In genomic region chr6:144062757-144063156, GRCh38 we compare ENCODE assay signal across 9 cellular contexts. TPM values are rescaled to one million over a fixed set of nuclear protein-coding genes. Genes with fewer than 3 reads are reported as not detected.
A peak's percentile ranks its signal among the peaks of the same experiment; 100 is the strongest.
DNase-seq lines count a peak whose midpoint lies in the region; ATAC-seq and TF ChIP-seq lines count a peak whose summit lies in the region.
"Had no signal": no experiment of that assay in that cellular context is flagged by ENCODE, and none has a peak within 500 bp of the region (broad histone marks: within the 10 kb centered on the region; RNA-seq: fewer than 3 reads in every experiment).

No MANE protein-coding gene starts in this region.

- H3K4me2 ChIP-seq in IMR-90 (ENCODE audit: low read depth, low read length), result no peak overlapping the region

- peaks cover 8% of the 10 kb centered on the region for H3K36me3 Mint-ChIP-seq in CD8-positive, alpha-beta T cell
- H3K36me3 Mint-ChIP-seq in activated T-helper 17 cell treated with anti-CD3 and anti-CD28 coated beads, Interleukin-2, amount 50 U/mL, for 72 hours (ENCODE audit: low read depth), result peaks cover 19% of the 10 kb centered on the region
- no peaks in the 10 kb centered on the region for H3K36me3 Mint-ChIP-seq in naive thymus-derived CD8-positive, alpha-beta T cell

- peaks cover 30% of the 10 kb centered on the region for H3K4me1 Mint-ChIP-seq in CD8-positive, alpha-beta T cell (ENCODE audit: low read depth)
- peaks cover 26% of the 10 kb centered on the region for H3K4me1 Mint-ChIP-seq in activated T-helper 17 cell treated with anti-CD3 and anti-CD28 coated beads, Interleukin-2, amount 50 U/mL, for 72 hours
- H3K4me1 Mint-ChIP-seq in naive thymus-derived CD8-positive, alpha-beta T cell, result peaks cover 17 to 34% (median 25%) of the 10 kb centered on the region in 4 donors

- dilution Hi-C loops in IMR-90 (cut with HindIII; ENCODE audit: low sequenced_read_pairs, unreplicated experiment), result no loop called here

- H3K9me3 Mint-ChIP-seq in CD8-positive, alpha-beta T cell, result no peaks in the 10 kb centered on the region
- no peaks in the 10 kb centered on the region for H3K9me3 Mint-ChIP-seq in activated T-helper 17 cell treated with anti-CD3 and anti-CD28 coated beads, Interleukin-2, amount 50 U/mL, for 72 hours
- no peaks in the 10 kb centered on the region for H3K9me3 Mint-ChIP-seq in naive thymus-derived CD8-positive, alpha-beta T cell

- H3K14ac ChIP-seq in IMR-90 (replicated peaks; ENCODE audit: low read depth, low read length), result no peak overlapping the region

- TF ChIP-seq CTCF in CD8-positive, alpha-beta T cell (IDR thresholded peaks at IDR 0.05), result no peak
- TF ChIP-seq CTCF in IMR-90 (conservative IDR thresholded peaks at IDR 0.05; ENCODE audit: low read depth, low read length) (no peak), heart right ventricle (IDR thresholded peaks at IDR 0.05) (no peak)

- H3K79me1 ChIP-seq in IMR-90 (ENCODE audit: low read depth in 1 of 2, low read length in 2 of 2), result no peaks in the 10 kb centered on the region

- no peaks in the 10 kb centered on the region for H4K20me1 ChIP-seq in IMR-90 (ENCODE audit: insufficient read depth, low read length)

- no peak overlapping the region for H4K5ac ChIP-seq in IMR-90 (ENCODE audit: low read depth, low read length)

- no peak overlapping the region for H2BK120ac ChIP-seq in IMR-90 (ENCODE audit: low read depth, low read length)

- H4K91ac ChIP-seq in IMR-90 (ENCODE audit: insufficient read depth, low read depth, low read length), result no peak overlapping the region

- H3K27me3 Mint-ChIP-seq in CD8-positive, alpha-beta T cell (ENCODE audit: low read depth), result no peaks in the 10 kb centered on the region
- no peaks in the 10 kb centered on the region for H3K27me3 Mint-ChIP-seq in activated T-helper 17 cell treated with anti-CD3 and anti-CD28 coated beads, Interleukin-2, amount 50 U/mL, for 72 hours
- H3K27me3 Mint-ChIP-seq in naive thymus-derived CD8-positive, alpha-beta T cell, result no peaks in the 10 kb centered on the region

- ATAC-seq in CD8-positive, alpha-beta T cell, result no peak
- ATAC-seq in IMR-90 (ENCODE audit: low read depth), result no peak
- no peak for ATAC-seq in activated T-helper 17 cell treated with anti-CD3 and anti-CD28 coated beads, Interleukin-2, amount 50 U/mL, for 72 hours (replicated peaks)
- ATAC-seq in naive thymus-derived CD8-positive, alpha-beta T cell, result no peak
- ATAC-seq in heart right ventricle, result no peak
- no peak for ATAC-seq in GM18868 (IDR thresholded peaks at IDR 0.05; ENCODE audit: unreplicated experiment)

- H2AFZ ChIP-seq in IMR-90 (replicated peaks; ENCODE audit: low read length, poor library complexity), result no peak overlapping the region

- H2BK5ac ChIP-seq in IMR-90 (ENCODE audit: low read depth, low read length, poor library complexity, severe bottlenecking), result no peak overlapping the region

- no peaks in the 10 kb centered on the region for H3K9me3 ChIP-seq in CD8-positive, alpha-beta T cell (ENCODE audit: low read length)
- no peaks in the 10 kb centered on the region for H3K9me3 ChIP-seq in IMR-90 (ENCODE audit: control insufficient read depth, insufficient read depth, low read length)
- no peaks in the 10 kb centered on the region for H3K9me3 ChIP-seq in heart right ventricle

- no peaks in the 10 kb centered on the region for H3K36me3 ChIP-seq in CD8-positive, alpha-beta T cell (ENCODE audit: insufficient read depth, low read length)
- H3K36me3 ChIP-seq in IMR-90 (ENCODE audit: control insufficient read depth, insufficient read depth, low read length), result no peaks in the 10 kb centered on the region
- H3K36me3 ChIP-seq in heart right ventricle, result no peaks in the 10 kb centered on the region

- no peak overlapping the region for H3K18ac ChIP-seq in IMR-90 (ENCODE audit: low read depth, low read length)

- no peak overlapping the region for H3K4ac ChIP-seq in IMR-90 (ENCODE audit: low read depth, low read length)

- BruUV-seq in IMR-90 (replicated peaks; lab: Mats Ljungman, UMichigan), result no TSS peak

- H2BK20ac ChIP-seq in IMR-90 (ENCODE audit: low read depth, low read length), result no peak overlapping the region

- no peak overlapping the region for H3K9ac ChIP-seq in IMR-90 (ENCODE audit: low read depth, low read length)

- no peak overlapping the region for H4K8ac ChIP-seq in IMR-90 (ENCODE audit: low read depth in 2 of 2, low read length in 2 of 2)

- no peak for TF ChIP-seq RAD21 in IMR-90 (IDR thresholded peaks at IDR 0.05; ENCODE audit: low read length)

- intact Hi-C loops in CD8-positive, alpha-beta T cell (cut with DNase I, micrococcal nuclease), result loop anchor here (1.0 to 10.0 kb wide), 6 partner anchors 7 to 1915 kb away; partner anchors contain the start of genes AIG1 (in 1 of the 2), HIVEP2 (in 1 of the 2), NMBR (in 1 of the 2) and VTA1 (in 1 of the 2)
- intact Hi-C loops in IMR-90 (cut with micrococcal nuclease), result no loop called here
- intact Hi-C loops in heart right ventricle (cut with DNase I), result no loop called here

- CTCF ChIA-PET in CD8-positive, alpha-beta T cell (lab: Charles Lee), result interaction anchor here (1.4 to 4.5 kb wide), 3 partner anchors 8 to 549 kb away, joined by 3 to 16 read pairs (median 7); no protein-coding TSS in a partner anchor
- CTCF ChIA-PET in IMR-90 (lab: Yijun Ruan, JAX), result no interaction called here

- no peak for DNase-seq in CD8-positive, alpha-beta T cell
- DNase-seq in IMR-90 (no peak), heart right ventricle (no peak), H4 (ENCODE audit: low spot score) (no peak)
- peak in 2 of 10 donors; percentile 10 to 21 for DNase-seq in naive thymus-derived CD8-positive, alpha-beta T cell
- no peak for DNase-seq in stimulated activated CD4-positive, alpha-beta T cell treated with anti-CD3 and anti-CD28 coated beads, Interleukin-15, amount 100 ng/mL, for 24 hours
- DNase-seq: dermis blood vessel endothelial cell had no signal

- H2BK15ac ChIP-seq in IMR-90 (ENCODE audit: low read depth, low read length), result no peak overlapping the region

- peak overlapping the region; percentile 91 for H3K4me3 Mint-ChIP-seq in CD8-positive, alpha-beta T cell
- peak overlapping the region; percentile 88 for H3K4me3 Mint-ChIP-seq in activated T-helper 17 cell treated with anti-CD3 and anti-CD28 coated beads, Interleukin-2, amount 50 U/mL, for 72 hours
- peak overlapping the region; percentile 86 to 96 (median 93) for H3K4me3 Mint-ChIP-seq in naive thymus-derived CD8-positive, alpha-beta T cell

- no peak overlapping the region for H3K56ac ChIP-seq in IMR-90 (ENCODE audit: extremely low read depth, insufficient read depth, low read length)

- no peak overlapping the region for H2AK9ac ChIP-seq in IMR-90 (replicated peaks; ENCODE audit: low read depth, low read length, poor library complexity)

- H3K27me3 ChIP-seq in CD8-positive, alpha-beta T cell (ENCODE audit: insufficient read depth, low read length), result no peaks in the 10 kb centered on the region
- peaks cover 56% of the 10 kb centered on the region for H3K27me3 ChIP-seq in IMR-90 (ENCODE audit: control insufficient read depth, insufficient read depth, low read length)
- peaks cover 0 to 47% (median 23%) of the 10 kb centered on the region in 7 donors for H3K27me3 ChIP-seq in heart right ventricle

- no CpG with 5 or more reads among the region's 6 CpGs for WGBS in IMR-90 (ENCODE audit: extremely low coverage in 2 of 2, insufficient read length in 1 of 2), 2 experiments
- WGBS in heart right ventricle, 2 donors, result 36 to 37% methylated on average over 6 of the region's 6 CpGs

- 0 out of 2 replicates have a peak, but pooled peaks cover 4% of the 10 kb centered on the region for H3K9me1 ChIP-seq in IMR-90 (ENCODE audit: insufficient read depth, low read length)

- H3K4me1 ChIP-seq in CD8-positive, alpha-beta T cell (ENCODE audit: insufficient read depth, low read length), result peaks cover 16% of the 10 kb centered on the region
- H3K4me1 ChIP-seq in IMR-90 (ENCODE audit: control insufficient read depth, insufficient read depth, low read length) (peaks cover 3% of the 10 kb centered on the region; the same call in 1 of the 2 replicates), heart right ventricle (peaks cover 0 to 32% (median 21%) of the 10 kb centered on the region in 9 donors)

- peak overlapping the region; percentile 45; the same call in 1 of the 2 replicates for H3K23ac ChIP-seq in IMR-90 (ENCODE audit: low read depth, low read length)

- POLR2A ChIA-PET in CD8-positive, alpha-beta T cell (lab: Charles Lee), result interaction anchor here (0.6 to 4.1 kb wide), 3 partner anchors 8 to 33 kb away, joined by 3 to 47 read pairs (median 32); partner anchors contain the start of gene SF3B5
- POLR2A ChIA-PET in IMR-90 (lab: Charles Lee; ENCODE audit: unreplicated experiment), result no interaction called here
- POLR2A ChIA-PET in naive thymus-derived CD8-positive, alpha-beta T cell (lab: Charles Lee), result interaction anchor here (1.1 to 3.9 kb wide), 3 partner anchors 8 to 32 kb away, joined by 3 to 54 read pairs (median 50); partner anchors contain the start of gene SF3B5

- H2AK5ac ChIP-seq in IMR-90 (ENCODE audit: low read depth, low read length), result no peak overlapping the region

- H3K4me3 ChIP-seq in CD8-positive, alpha-beta T cell (ENCODE audit: low read depth, low read length), result peak overlapping the region; percentile 97
- H3K4me3 ChIP-seq in IMR-90 (ENCODE audit: insufficient read depth, low read depth, low read length) (no peak overlapping the region), heart right ventricle (peak overlapping the region in 2 of 10 donors; percentile 74 to 83)

- in situ Hi-C loops in IMR-90 (cut with MboI; ENCODE audit: low sequenced_read_pairs), result no loop called here

- H3K27ac Mint-ChIP-seq in CD8-positive, alpha-beta T cell, result peak overlapping the region; percentile 95
- H3K27ac Mint-ChIP-seq in activated T-helper 17 cell treated with anti-CD3 and anti-CD28 coated beads, Interleukin-2, amount 50 U/mL, for 72 hours, result peak overlapping the region; percentile 56
- peak overlapping the region; percentile 72 to 98 (median 95) for H3K27ac Mint-ChIP-seq in naive thymus-derived CD8-positive, alpha-beta T cell

- H3K27ac ChIP-seq in CD8-positive, alpha-beta T cell (ENCODE audit: low read depth, low read length), result peak overlapping the region; percentile 88
- H3K27ac ChIP-seq in IMR-90 (ENCODE audit: insufficient read depth, low read length) (no peak overlapping the region), heart right ventricle (no peak overlapping the region)

- TF ChIP-seq POLR2A in IMR-90 (IDR thresholded peaks at IDR 0.05; ENCODE audit: low read depth, low read length), result no peak

RNA-seq across cellular contexts. Expression of gene SF3B5, which starts 32.6 kb away (rescaled TPM):
- total RNA-seq in CD8-positive, alpha-beta T cell, result 100 to 1,000 TPM; 167 to 171 TPM
- total RNA-seq in IMR-90 (2012; rRNA removed), result 227 and 242 TPM in 2 replicates
- 290 and 333 TPM in 2 replicates for polyA plus RNA-seq in IMR-90 (2012; rRNA removed)
- polyA plus RNA-seq in IMR-90 (2012; cell fraction: cytosol; rRNA removed), result 375 and 435 TPM in 2 replicates
- polyA plus RNA-seq in IMR-90 (2012; cell fraction: nucleus; rRNA removed; ENCODE audit: low replicate concordance), result 143 and 157 TPM in 2 replicates
- 100 to 1,000 TPM; 114 to 200 TPM for total RNA-seq in activated T-helper 17 cell treated with anti-CD3 and anti-CD28 coated beads, Interleukin-2, amount 50 U/mL, for 72 hours
- 10 to 100 TPM; 94.8 to 95.3 TPM for total RNA-seq in naive thymus-derived CD8-positive, alpha-beta T cell
- 100 to 1,000 TPM; 390 to 417 (median 416) TPM for polyA plus RNA-seq in naive thymus-derived CD8-positive, alpha-beta T cell
- total RNA-seq in heart right ventricle, result 100 to 1,000 TPM; 107 to 158 (median 120) TPM
- polyA plus RNA-seq in heart right ventricle, result 100 to 1,000 TPM in 1 of 2 donors, 10 to 100 TPM in 1; 84.2 to 333 TPM
- 108 and 155 TPM in 2 replicates for total RNA-seq in H4 (2014; rRNA removed; shearing (Covaris generic))

RNA-seq across cellular contexts. Expression of gene PLAGL1, which starts 54.7 kb away (rescaled TPM):
- total RNA-seq in CD8-positive, alpha-beta T cell, result 1 to 10 TPM; 4.3 to 4.8 TPM
- total RNA-seq in IMR-90 (2012; rRNA removed) (15.3 and 23.3 TPM in 2 replicates), heart right ventricle (10 to 100 TPM in 6 of 10 donors, 1 to 10 TPM in 4; 9.0 to 24.6 (median 12.5) TPM)
- polyA plus RNA-seq in IMR-90 (2012; rRNA removed) (73.4 and 73.8 TPM in 2 replicates), heart right ventricle (10 to 100 TPM in 1 of 2 donors, 1 to 10 TPM in 1; 5.4 to 24.6 TPM)
- polyA plus RNA-seq in IMR-90 (2012; cell fraction: cytosol; rRNA removed), result 36.3 and 46.1 TPM in 2 replicates
- 316 and 398 TPM in 2 replicates for polyA plus RNA-seq in IMR-90 (2012; cell fraction: nucleus; rRNA removed; ENCODE audit: low replicate concordance)
- 10 to 100 TPM; 15.5 to 77.8 TPM for total RNA-seq in activated T-helper 17 cell treated with anti-CD3 and anti-CD28 coated beads, Interleukin-2, amount 50 U/mL, for 72 hours
- 1 to 10 TPM; 7.6 to 8.0 TPM for total RNA-seq in naive thymus-derived CD8-positive, alpha-beta T cell
- polyA plus RNA-seq in naive thymus-derived CD8-positive, alpha-beta T cell, result 1 to 10 TPM; 2.9 to 4.9 (median 3.3) TPM
- total RNA-seq in H4 (2014; rRNA removed; shearing (Covaris generic)), result 9.8 and 18.5 TPM in 2 replicates

Comparison
In these comparisons a context has a peak if more than half of its experiments do, and no peak if none do; other contexts are left out.
1. intact Hi-C loops: an anchor here in CD8-positive, alpha-beta T cell (1.0 to 10.0 kb wide); none called in IMR-90 and heart right ventricle.